ENCODE assay signal across 8 cellular contexts in the genomic region with DNA sequence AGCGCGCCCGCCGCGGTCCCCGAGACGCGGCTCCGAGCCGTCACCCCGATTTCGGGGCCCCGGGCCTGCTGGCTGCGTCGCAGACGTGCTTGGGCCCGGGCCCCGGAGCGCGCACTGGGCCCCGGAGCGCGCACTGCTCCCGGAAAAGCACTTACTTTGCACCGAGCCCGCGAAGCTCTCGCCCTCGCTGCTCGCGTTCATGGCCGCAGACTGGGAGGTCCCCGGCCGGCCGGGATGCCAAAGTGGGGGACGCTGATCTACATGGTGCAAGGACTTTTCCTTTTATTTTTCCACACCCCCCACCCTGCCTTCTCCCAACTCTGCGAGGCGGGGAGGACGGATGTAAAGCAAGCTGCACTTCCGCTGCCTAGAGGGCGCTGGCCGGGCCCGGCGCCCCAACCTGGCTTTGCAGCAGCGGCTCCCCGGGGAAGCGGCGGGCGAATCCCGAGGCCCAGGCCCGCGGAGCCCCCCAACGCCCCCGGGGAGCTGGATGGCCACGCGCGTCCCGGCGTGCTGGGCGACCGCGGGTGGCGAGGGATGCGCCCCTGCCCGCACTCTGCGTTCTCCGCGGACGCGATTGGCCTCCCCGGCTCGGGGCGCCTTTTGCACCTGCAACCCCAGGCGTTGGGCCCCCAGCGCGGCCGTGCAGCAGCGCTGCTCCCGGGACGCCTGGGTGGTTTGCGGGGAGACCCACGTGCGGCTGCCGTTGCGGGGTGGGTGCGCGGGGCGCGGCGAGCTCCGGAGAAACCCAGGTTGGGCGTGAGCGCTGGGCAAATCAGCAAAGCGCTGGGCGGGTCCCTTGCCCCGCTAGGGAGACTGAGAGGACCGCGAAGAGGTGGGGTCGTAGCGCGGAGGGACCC. TPM values are rescaled to one million over a fixed set of nuclear protein-coding genes. Genes with fewer than 3 reads are reported as not detected.
DNase-seq lines count a peak whose midpoint lies in the region; ATAC-seq and TF ChIP-seq lines count a peak whose summit lies in the region.

Gene ZFP64, minus strand, starts transcription at position 344 of the 860 bp plus-strand sequence. Its CDS starts 143 bp downstream, at position 201.

- H3K4me1 ChIP-seq in uterus = no peaks in the 10 kb centered on the region

- DNase-seq in NB4 (ENCODE audit: low read depth) = peak; percentile 86
- DNase-seq in T-helper 1 cell = peak; percentile 40 to 83 (median 58)
- DNase-seq in amygdala (lab: John Stamatoyannopoulos, UW) = peak; percentile 8 to 92 (median 74)
- peak; percentile 88 for DNase-seq in left ventricle myocardium superior
- peak; percentile 29 for DNase-seq in pulmonary artery endothelial cell (ENCODE audit: low read depth, low spot score)
- peak; percentile 54 to 70 for DNase-seq in uterus

- H3K27ac ChIP-seq in uterus = peak within 1 kb of the TSS; percentile 88 to 90

- TF ChIP-seq POLR2A in NB4 (IDR thresholded peaks at IDR 0.05; ENCODE audit: extremely low read depth, insufficient read length) (peak; percentile 40), uterus (IDR thresholded peaks at IDR 0.05) (peak in 1 of 2 donors; percentile 39)

- no peaks in the 10 kb centered on the region for H3K36me3 ChIP-seq in uterus

- ATAC-seq in HG02571 (IDR thresholded peaks at IDR 0.05; ENCODE audit: unreplicated experiment) (peak; percentile 66), left ventricle myocardium superior (peak; percentile 96)

- H3K27me3 ChIP-seq in uterus = no peaks in the 10 kb centered on the region

- intact Hi-C loops in left ventricle myocardium superior (cut with micrococcal nuclease) (no loop called here), uterus (cut with DNase I; ENCODE audit: low total_unique reads) (no loop called here)

- no peaks in the 10 kb centered on the region for H3K9me3 ChIP-seq in uterus

- TF ChIP-seq CTCF in GM12872 (IDR thresholded peaks at IDR 0.05; ENCODE audit: insufficient read depth, low read depth, low read length) (peak; percentile 74), NB4 (IDR thresholded peaks at IDR 0.05; ENCODE audit: low read depth, low read length) (peak; percentile 50), uterus (IDR thresholded peaks at IDR 0.05) (peak in 3 of 4 experiments; percentile 30 to 75 (median 41))

- H3K4me3 ChIP-seq in NB4 (ENCODE audit: low read depth, low read length) (peak within 1 kb of the TSS; percentile 92), uterus (peak within 1 kb of the TSS; percentile 61 to 84)

RNA-seq across cellular contexts. Expression of gene ZFP64, which starts in this region (rescaled TPM):
- total RNA-seq in left ventricle myocardium superior (9.3 TPM), pulmonary artery endothelial cell (22.0 and 27.4 TPM in 2 replicates), uterus (10 to 100 TPM in 2 of 4 donors, 1 to 10 TPM in 2; 5.4 to 23.4 (median 11.2) TPM)

Comparison
In these comparisons a context has a peak if more than half of its experiments do, and no peak if none do; other contexts are left out.
1. Peak in every context shown above with its lines: DNase-seq, ATAC-seq, H3K4me3 ChIP-seq and H3K27ac ChIP-seq.
2. DNase-seq: peak in every context shown above with its lines; median percentile 88 in left ventricle myocardium superior; 86 in NB4; 74 in amygdala; 62 in uterus; 58 in T-helper 1 cell; 29 in pulmonary artery endothelial cell.